ENCODE assay signal across 21 cellular contexts in genomic region chr2:226690471-226691024, GRCh38.
A peak's percentile ranks its signal among the peaks of the same experiment; 100 is the strongest.
DNase-seq lines count a peak whose midpoint lies in the region; ATAC-seq and TF ChIP-seq lines count a peak whose summit lies in the region.
"Had no signal": no experiment of that assay in that cellular context is flagged by ENCODE, and none has a peak within 500 bp of the region (broad histone marks: within the 10 kb centered on the region; RNA-seq: fewer than 3 reads in every experiment).

No MANE protein-coding gene starts in this region.

- H3K4me3 ChIP-seq in BLaER1 (0 out of 2 replicates have a peak overlapping the region, but pooled peaks have one; percentile 23), SJCRH30 (peak overlapping the region; percentile 18), heart right ventricle (peak overlapping the region in 5 of 10 donors; percentile 6 to 32 (median 25)), osteoblast (ENCODE audit: insufficient read depth, low read length) (no peak overlapping the region)
- H3K4me3 ChIP-seq in CD8-positive, alpha-beta T cell (ENCODE audit: low read depth, low read length): no peak overlapping the region
- H3K4me3 ChIP-seq: gastroesophageal sphincter, neural progenitor cell had no signal

- peak overlapping the region; percentile 55 for H3K27ac ChIP-seq in BLaER1
- peak overlapping the region; percentile 59 for H3K27ac ChIP-seq in SJCRH30
- peak overlapping the region in 9 of 10 donors; percentile 19 to 82 (median 62) for H3K27ac ChIP-seq in heart right ventricle
- no peak overlapping the region for H3K27ac ChIP-seq in osteoblast (ENCODE audit: low read depth, low read length)
- no peak overlapping the region for H3K27ac ChIP-seq in CD8-positive, alpha-beta T cell (ENCODE audit: low read depth, low read length)
- H3K27ac ChIP-seq: neural progenitor cell had no signal

- POLR2A ChIA-PET in CD8-positive, alpha-beta T cell (lab: Charles Lee): interaction anchor here (0.8 kb wide), 1 partner anchor 107 kb away, joined by 3 read pairs; no protein-coding TSS in a partner anchor

- no peaks in the 10 kb centered on the region for H3K36me3 Mint-ChIP-seq in CD8-positive, alpha-beta T cell
- H3K36me3 Mint-ChIP-seq: neural progenitor cell had no signal

- no peaks in the 10 kb centered on the region for H4K20me1 ChIP-seq in BLaER1
- H4K20me1 ChIP-seq in osteoblast (ENCODE audit: insufficient read depth, low read length): no peaks in the 10 kb centered on the region

- no peak overlapping the region for H3K4me3 Mint-ChIP-seq in CD8-positive, alpha-beta T cell
- H3K4me3 Mint-ChIP-seq: activated B cell treated with CpG ODN at 0.5 μM for 24 hours; activated T-helper 17 cell treated with anti-CD3 and anti-CD28 coated beads, Interleukin-2, amount 50 U/mL, for 72 hours; CD4-positive, alpha-beta T cell; neural progenitor cell; stimulated activated naive CD8-positive, alpha-beta T cell treated with anti-CD3 and anti-CD28 coated beads, Interleukin-15, amount 100 ng/mL, for 72 hours had no signal

- no peak for TF ChIP-seq CTCF in heart right ventricle (IDR thresholded peaks at IDR 0.05)
- TF ChIP-seq CTCF in osteoblast (IDR thresholded peaks at IDR 0.05; ENCODE audit: extremely low read depth, low read depth, low read length): no peak
- no peak for TF ChIP-seq CTCF in CD8-positive, alpha-beta T cell (IDR thresholded peaks at IDR 0.05)

- H3K79me2 ChIP-seq in osteoblast (ENCODE audit: insufficient read depth, low read length): no peaks in the 10 kb centered on the region

- 4 to 6% methylated on average over 4 of the region's 4 CpGs for WGBS in heart right ventricle, 2 donors

- no peaks in the 10 kb centered on the region for H3K9me3 Mint-ChIP-seq in CD8-positive, alpha-beta T cell
- H3K9me3 Mint-ChIP-seq: activated B cell treated with CpG ODN at 0.5 μM for 24 hours; activated T-helper 17 cell treated with anti-CD3 and anti-CD28 coated beads, Interleukin-2, amount 50 U/mL, for 72 hours; CD4-positive, alpha-beta T cell; stimulated activated naive CD8-positive, alpha-beta T cell treated with anti-CD3 and anti-CD28 coated beads, Interleukin-15, amount 100 ng/mL, for 72 hours had no signal

- H3K4me2 ChIP-seq in BLaER1 (peak overlapping the region; percentile 83), osteoblast (ENCODE audit: insufficient read depth, low read length) (peak overlapping the region; percentile 44)
- H3K4me2 ChIP-seq: neural progenitor cell had no signal

- H3K4me1 Mint-ChIP-seq in CD8-positive, alpha-beta T cell (ENCODE audit: low read depth): peaks cover 4% of the 10 kb centered on the region
- H3K4me1 Mint-ChIP-seq: activated T-helper 17 cell treated with anti-CD3 and anti-CD28 coated beads, Interleukin-2, amount 50 U/mL, for 72 hours had no signal

- ATAC-seq in heart right ventricle: peak; percentile 68 to 87 (median 80)
- ATAC-seq in GM18873 (IDR thresholded peaks at IDR 0.05; ENCODE audit: low FRiP score, unreplicated experiment): no peak
- no peak for ATAC-seq in GM21515 (IDR thresholded peaks at IDR 0.05; ENCODE audit: unreplicated experiment)
- no peak for ATAC-seq in CD8-positive, alpha-beta T cell
- ATAC-seq in GM19397 (IDR thresholded peaks at IDR 0.05; ENCODE audit: unreplicated experiment): no peak
- ATAC-seq: activated T-helper 17 cell treated with anti-CD3 and anti-CD28 coated beads, Interleukin-2, amount 50 U/mL, for 72 hours; gastroesophageal sphincter; stimulated activated naive CD8-positive, alpha-beta T cell treated with anti-CD3 and anti-CD28 coated beads, Interleukin-15, amount 100 ng/mL, for 72 hours had no signal

- H3K27ac Mint-ChIP-seq in CD8-positive, alpha-beta T cell: no peak overlapping the region
- H3K27ac Mint-ChIP-seq: activated B cell treated with CpG ODN at 0.5 μM for 24 hours; activated T-helper 17 cell treated with anti-CD3 and anti-CD28 coated beads, Interleukin-2, amount 50 U/mL, for 72 hours; CD4-positive, alpha-beta T cell; neural progenitor cell; stimulated activated naive CD8-positive, alpha-beta T cell treated with anti-CD3 and anti-CD28 coated beads, Interleukin-15, amount 100 ng/mL, for 72 hours had no signal

- H3K36me3 ChIP-seq in BLaER1 (no peaks in the 10 kb centered on the region), SJCRH30 (no peaks in the 10 kb centered on the region), heart right ventricle (no peaks in the 10 kb centered on the region), osteoblast (ENCODE audit: insufficient read depth, low read length) (no peaks in the 10 kb centered on the region)
- no peaks in the 10 kb centered on the region for H3K36me3 ChIP-seq in CD8-positive, alpha-beta T cell (ENCODE audit: insufficient read depth, low read length)
- H3K36me3 ChIP-seq: gastroesophageal sphincter, neural progenitor cell had no signal

- H3K9me3 ChIP-seq in BLaER1: peaks cover 17% of the 10 kb centered on the region
- H3K9me3 ChIP-seq in SJCRH30 (replicated peaks): no peaks in the 10 kb centered on the region
- H3K9me3 ChIP-seq in heart right ventricle: peaks cover 0 to 8% (median 0%) of the 10 kb centered on the region in 11 donors
- H3K9me3 ChIP-seq in osteoblast (ENCODE audit: low read depth, low read length): no peaks in the 10 kb centered on the region
- no peaks in the 10 kb centered on the region for H3K9me3 ChIP-seq in CD8-positive, alpha-beta T cell (ENCODE audit: low read length)
- H3K9me3 ChIP-seq: gastroesophageal sphincter had no signal

- 0 out of 2 replicates have a peak overlapping the region, but pooled peaks have one; percentile 23 for H3K9ac ChIP-seq in BLaER1
- H3K9ac ChIP-seq: neural progenitor cell had no signal

- CTCF ChIA-PET in CD8-positive, alpha-beta T cell (lab: Charles Lee): interaction anchor here (1.5 kb wide), 1 partner anchor 8 kb away, joined by 4 read pairs; no protein-coding TSS in a partner anchor

- H3K27me3 ChIP-seq in BLaER1 (no peaks in the 10 kb centered on the region), SJCRH30 (no peaks in the 10 kb centered on the region), heart right ventricle (no peaks in the 10 kb centered on the region), osteoblast (ENCODE audit: insufficient read depth, low read length) (no peaks in the 10 kb centered on the region)
- H3K27me3 ChIP-seq in CD8-positive, alpha-beta T cell (ENCODE audit: insufficient read depth, low read length): no peaks in the 10 kb centered on the region
- H3K27me3 ChIP-seq: gastroesophageal sphincter, neural progenitor cell had no signal

- DNase-seq in SJCRH30: peak; percentile 24 to 70
- peak in 1 of 2 donors; percentile 39 for DNase-seq in heart right ventricle
- peak; percentile 56 for DNase-seq in osteoblast (ENCODE audit: insufficient read length, low spot score, missing footprints)
- DNase-seq in CD8-positive, alpha-beta T cell: no peak
- DNase-seq: activated B cell treated with CpG ODN at 0.5 μM for 24 hours; amniotic stem cell; CD4-positive, alpha-beta T cell; DMS79; mammary epithelial cell; NCI-H1417 treated with DMSO at 0.1 percent for 48 hours; NCI-H226; stimulated activated CD4-positive, alpha-beta T cell treated with anti-CD3 and anti-CD28 coated beads, Interleukin-1b, Interleukin-23, amount 100 ng/mL, for 48 hours; stimulated activated naive CD8-positive, alpha-beta T cell treated with anti-CD3 and anti-CD28 coated beads, Interleukin-15, amount 100 ng/mL, for 72 hours; T-helper 2 cell had no signal

- H3K27me3 Mint-ChIP-seq in CD8-positive, alpha-beta T cell (ENCODE audit: low read depth): peaks cover 24% of the 10 kb centered on the region

- peak overlapping the region; percentile 24 for H2AFZ ChIP-seq in osteoblast (ENCODE audit: low read length)
- H2AFZ ChIP-seq: neural progenitor cell had no signal

- H3K4me1 ChIP-seq in BLaER1: peaks cover 55% of the 10 kb centered on the region
- H3K4me1 ChIP-seq in SJCRH30: peaks cover 46% of the 10 kb centered on the region
- peaks cover 12 to 56% (median 35%) of the 10 kb centered on the region in 9 donors for H3K4me1 ChIP-seq in heart right ventricle
- H3K4me1 ChIP-seq in osteoblast (ENCODE audit: insufficient read depth, low read length): peaks cover 7% of the 10 kb centered on the region
- H3K4me1 ChIP-seq in CD8-positive, alpha-beta T cell (ENCODE audit: insufficient read depth, low read length): no peaks in the 10 kb centered on the region
- H3K4me1 ChIP-seq: neural progenitor cell had no signal

- intact Hi-C loops in heart right ventricle (cut with DNase I): loop anchor here in 5 of 10 donors (5.0 to 10.0 kb wide), 3 partner anchors 38 to 104 kb away; partner anchors contain the start of gene IRS1 (in 3 of the 5)
- intact Hi-C loops in CD8-positive, alpha-beta T cell (cut with DNase I, micrococcal nuclease): no loop called here

Comparison
In these comparisons a context has a peak if more than half of its experiments do, and no peak if none do; other contexts are left out.
1. H3K27ac ChIP-seq: peak in BLaER1 (single experiment), SJCRH30 (single experiment) and heart right ventricle (9 of 10); none in osteoblast (single experiment) and CD8-positive, alpha-beta T cell (single experiment).
2. H3K4me3 ChIP-seq: peak in BLaER1 (single experiment) and SJCRH30 (single experiment); none in osteoblast (single experiment) and CD8-positive, alpha-beta T cell (single experiment).
3. DNase-seq: peak in SJCRH30 (2 of 2) and osteoblast (single experiment); none in CD8-positive, alpha-beta T cell (0 of 7).
4. ATAC-seq: peak in heart right ventricle (8 of 8); none in GM18873 (single experiment), GM21515 (single experiment), CD8-positive, alpha-beta T cell (single experiment) and GM19397 (single experiment).